In genomic region chr12:115227137-115227615, GRCh38 we compare ENCODE assay signal across 15 cellular contexts.
DNase-seq lines count a peak whose midpoint lies in the region; ATAC-seq and TF ChIP-seq lines count a peak whose summit lies in the region.
"Had no signal": no experiment of that assay in that cellular context is flagged by ENCODE, and none has a peak within 500 bp of the region (broad histone marks: within the 10 kb centered on the region; RNA-seq: fewer than 3 reads in every experiment).

No MANE protein-coding gene starts in this region.

- H3K27ac ChIP-seq in RWPE1 (peak overlapping the region; percentile 78), upper lobe of left lung (no peak overlapping the region), WERI-Rb-1 (no peak overlapping the region)
- H3K27ac ChIP-seq: skin epidermis, VCaP had no signal

- H3K4me3 ChIP-seq in upper lobe of left lung (no peak overlapping the region), WERI-Rb-1 (ENCODE audit: low read depth, low read length) (no peak overlapping the region)
- H3K4me3 ChIP-seq: skin epidermis had no signal

- ATAC-seq in omental fat pad (ENCODE audit: low FRiP score): peak; percentile 74
- no peak for ATAC-seq in upper lobe of left lung (ENCODE audit: low FRiP score in 2 of 2)
- ATAC-seq: activated T-helper 17 cell treated with anti-CD3 and anti-CD28 coated beads, Interleukin-2, amount 50 U/mL, for 72 hours; stimulated activated memory B cell treated with anti-CD40 and anti-IgM and Interleukin-4, amounts not matched to agents 10 μg/mL and 1 μg/mL and 100 μg/mL, for 72 hours had no signal

- no peaks in the 10 kb centered on the region for H3K36me3 ChIP-seq in upper lobe of left lung
- H3K36me3 ChIP-seq in WERI-Rb-1: no peaks in the 10 kb centered on the region

- 80 to 100% methylated on average over 3 to 4 of the region's 4 CpGs for WGBS in upper lobe of left lung, 2 donors

- CTCF ChIA-PET in RWPE1 (lab: Yijun Ruan, JAX): interaction anchor here (0.7 kb wide), 1 partner anchor 22 kb away, joined by 3 read pairs; no protein-coding TSS in a partner anchor

- TF ChIP-seq POLR2A in upper lobe of left lung (IDR thresholded peaks at IDR 0.05): no peak

- DNase-seq in GM04503 (ENCODE audit: low read depth) (peak; percentile 87), RWPE1 (ENCODE audit: low spot score) (peak; percentile 94), fibroblast of peridontal ligament (ENCODE audit: extremely low read depth) (peak; percentile 74), omental fat pad (ENCODE audit: low spot score) (no peak), NCI-H526 (lab: John Stamatoyannopoulos, UW) (no peak), upper lobe of left lung (no peak), WERI-Rb-1 (no peak), NCI-H345 treated with DMSO at 0.1 percent for 48 hours (lab: John Stamatoyannopoulos, UW; ENCODE audit: unreplicated experiment) (no peak)
- DNase-seq: DMS79 treated with DMSO at 0.1 percent for 48 hours, Karpas-422, NCI-H82 had no signal

- H3K27me3 ChIP-seq in upper lobe of left lung (no peaks in the 10 kb centered on the region), WERI-Rb-1 (ENCODE audit: insufficient read depth, low read depth, severe bottlenecking) (peaks cover 6% of the 10 kb centered on the region)

- TF ChIP-seq EP300 in upper lobe of left lung (IDR thresholded peaks at IDR 0.05): no peak

- H3K9me3 ChIP-seq in upper lobe of left lung: no peaks in the 10 kb centered on the region
- H3K9me3 ChIP-seq in WERI-Rb-1 (ENCODE audit: severe bottlenecking): no peaks in the 10 kb centered on the region

- peaks cover 0 to 7% (median 2%) of the 10 kb centered on the region in 4 donors for H3K4me1 ChIP-seq in upper lobe of left lung

- no peak for TF ChIP-seq CTCF in RWPE1 (conservative IDR thresholded peaks at IDR 0.05; ENCODE audit: low read depth)
- TF ChIP-seq CTCF in omental fat pad (IDR thresholded peaks at IDR 0.05): no peak
- TF ChIP-seq CTCF in upper lobe of left lung (IDR thresholded peaks at IDR 0.05): no peak
- no peak for TF ChIP-seq CTCF in WERI-Rb-1 (IDR thresholded peaks at IDR 0.05; ENCODE audit: low read depth, low read length)

- POLR2A ChIA-PET in RWPE1 (lab: Yijun Ruan, JAX; ENCODE audit: low non-redundant PET): interaction anchor here (0.7 kb wide), 1 partner anchor 542 kb away, joined by 3 read pairs; no protein-coding TSS in a partner anchor

Comparison
In these comparisons a context has a peak if more than half of its experiments do, and no peak if none do; other contexts are left out.
1. DNase-seq: peak in GM04503 (single experiment), RWPE1 (single experiment) and fibroblast of peridontal ligament (single experiment); none in omental fat pad (single experiment), NCI-H526 (0 of 2), upper lobe of left lung (0 of 2), WERI-Rb-1 (single experiment) and NCI-H345 treated with DMSO at 0.1 percent for 48 hours (single experiment).